8 cellular contexts compared by ENCODE assay signal in the genomic region with DNA sequence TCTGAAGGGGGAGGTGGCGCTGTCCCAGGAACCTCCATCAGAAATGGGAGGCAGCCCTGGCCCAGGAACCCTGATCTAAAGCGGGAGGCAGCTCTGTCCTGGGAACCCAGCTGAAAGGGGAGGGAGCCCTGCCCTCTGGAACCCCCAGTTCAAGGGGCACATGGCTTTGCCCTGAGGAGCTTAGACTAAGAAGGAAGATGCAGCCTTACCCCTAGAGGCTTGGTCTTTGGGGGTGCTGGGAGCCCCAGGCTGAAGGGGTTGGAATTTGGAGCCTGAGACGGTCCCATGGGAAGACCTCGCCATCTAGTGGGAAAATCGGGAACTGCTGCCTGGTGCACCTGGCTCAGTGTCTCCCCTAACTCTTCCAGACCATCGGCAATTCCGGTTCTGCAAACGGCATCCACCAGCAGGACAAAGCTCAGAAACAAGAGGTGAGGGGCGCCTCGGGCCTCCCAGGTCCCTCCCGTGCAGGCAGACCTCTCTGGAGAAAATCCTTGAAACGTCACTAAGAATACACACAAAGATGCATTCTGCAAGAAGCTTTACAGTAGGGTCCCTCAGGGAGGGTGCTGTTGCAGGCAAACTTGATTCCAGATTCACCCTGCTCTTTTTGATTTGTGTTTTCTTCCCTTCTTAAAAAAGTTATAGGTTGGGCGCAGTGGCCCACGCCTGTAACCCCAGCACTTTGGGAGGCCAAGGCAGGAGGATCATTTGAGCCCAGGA. TPM values are rescaled to one million over a fixed set of nuclear protein-coding genes. Genes with fewer than 3 reads are reported as not detected.
DNase-seq lines count a peak whose midpoint lies in the region; ATAC-seq, FAIRE-seq and TF ChIP-seq lines count a peak whose summit lies in the region.

No MANE protein-coding gene starts in this region.

- DNase-seq in D721Med (ENCODE audit: insufficient read length, low spot score): peak; percentile 75
- peak; percentile 62 for DNase-seq in HTR-8/SVneo (ENCODE audit: insufficient read length, low spot score)
- DNase-seq in RWPE2 (ENCODE audit: low spot score): no peak
- peak; percentile 60 for DNase-seq in activated gamma-delta T cell treated with anti-CD3 and anti-CD28 coated beads, Interleukin-2, amount 50 U/mL, for 16 hours (ENCODE audit: low read depth)
- peak; percentile 46 for DNase-seq in globus pallidus (ENCODE audit: low spot score)
- peak; percentile 84 for DNase-seq in posterior vena cava (ENCODE audit: low spot score)
- peak; percentile 78 for DNase-seq in urothelium cell line (ENCODE audit: low spot score)

- peaks cover 6% of the 10 kb centered on the region for H3K36me3 ChIP-seq in RWPE2 (ENCODE audit: low read depth)

- intact Hi-C loops in posterior vena cava (cut with DNase I): loop anchor here (2.0 to 5.0 kb wide), 2 partner anchors 194 to 534 kb away; no protein-coding TSS in a partner anchor

- H3K27me3 ChIP-seq in RWPE2 (ENCODE audit: insufficient read depth, poor library complexity, severe bottlenecking): no peaks in the 10 kb centered on the region

- no peaks in the 10 kb centered on the region for H3K4me1 ChIP-seq in RWPE2 (ENCODE audit: insufficient read depth, poor library complexity, severe bottlenecking)

- no peak overlapping the region for H3K27ac ChIP-seq in RWPE2 (ENCODE audit: poor library complexity, severe bottlenecking)

- TF ChIP-seq CTCF in D721Med (IDR thresholded peaks at IDR 0.05; ENCODE audit: insufficient read depth, missing control alignments) (peak; percentile 92), RWPE2 (IDR thresholded peaks at IDR 0.05; ENCODE audit: poor library complexity, severe bottlenecking) (peak; percentile 94)

- H3K9me3 ChIP-seq in RWPE2 (ENCODE audit: severe bottlenecking): no peaks in the 10 kb centered on the region

- no peak for FAIRE-seq in D721Med (lab: Jason Lieb, UNC)
- FAIRE-seq in HTR-8/SVneo (lab: Jason Lieb, UNC): no peak
- FAIRE-seq in urothelium cell line (lab: Jason Lieb, UNC): no peak

- peak; percentile 74 for ATAC-seq in RWPE2 (ENCODE audit: low read depth)
- no peak for ATAC-seq in GM19035 (IDR thresholded peaks at IDR 0.05; ENCODE audit: unreplicated experiment)

- no peak overlapping the region for H3K4me3 ChIP-seq in RWPE2 (ENCODE audit: severe bottlenecking)

RNA-seq across cellular contexts. Expression of gene GTF2IRD1, which starts 52.4 kb away (rescaled TPM):
- 10 to 100 TPM; 14.7 to 17.0 TPM for total RNA-seq in posterior vena cava
